33 cellular contexts compared by ENCODE assay signal in the genomic region with DNA sequence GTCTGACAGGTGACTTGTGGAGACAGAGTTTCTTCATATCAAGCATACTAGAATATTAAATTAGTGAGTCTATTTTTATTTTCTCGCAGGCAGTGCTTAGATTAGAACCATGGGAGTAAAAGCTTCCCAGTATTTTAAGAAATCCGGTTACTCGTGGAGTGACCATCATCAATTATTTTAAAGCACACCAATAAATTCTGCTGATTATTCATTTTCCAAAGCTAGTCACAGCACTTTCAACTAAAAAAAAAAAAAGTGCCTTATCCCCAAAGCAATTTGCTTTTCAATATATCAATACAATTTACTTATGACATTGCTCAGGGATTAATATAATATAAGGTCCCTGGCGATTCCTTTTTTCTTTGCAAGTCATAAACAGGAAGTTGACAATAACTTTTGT. TPM values are rescaled to one million over a fixed set of nuclear protein-coding genes. Genes with fewer than 3 reads are reported as not detected.
"Had no signal": no experiment of that assay in that cellular context is flagged by ENCODE, and none has a peak within 500 bp of the region (broad histone marks: within the 10 kb centered on the region; RNA-seq: fewer than 3 reads in every experiment).

No MANE protein-coding gene starts in this region.

- H3K4me1 Mint-ChIP-seq: stimulated activated effector memory CD8-positive, alpha-beta T cell treated with anti-CD3 and anti-CD28 coated beads, Interleukin-12 subunit alpha, Interleukin-12 subunit beta, amount 100 ng/mL, for 72 hours; stimulated activated memory B cell treated with anti-CD40 and anti-IgM and Interleukin-4, amounts not matched to agents 10 μg/mL and 1 μg/mL and 100 μg/mL, for 72 hours; stimulated activated naive B cell treated with anti-CD40 and anti-IgM and Interleukin-4, amounts not matched to agents 10 μg/mL and 1 μg/mL and 100 μg/mL, for 72 hours had no signal

- H3K4me3 ChIP-seq: stomach, suprapubic skin, thoracic aorta, thyroid gland, tibial artery, tibial nerve, transverse colon, upper lobe of left lung, upper lobe of right lung, uterus, vagina had no signal

- FAIRE-seq: urothelium cell line had no signal

- H3K4me3 Mint-ChIP-seq: stimulated activated effector memory CD8-positive, alpha-beta T cell treated with anti-CD3 and anti-CD28 coated beads, Interleukin-12 subunit alpha, Interleukin-12 subunit beta, amount 100 ng/mL, for 72 hours; stimulated activated memory B cell treated with anti-CD40 and anti-IgM and Interleukin-4, amounts not matched to agents 10 μg/mL and 1 μg/mL and 100 μg/mL, for 72 hours; stimulated activated naive B cell treated with anti-CD40 and anti-IgM and Interleukin-4, amounts not matched to agents 10 μg/mL and 1 μg/mL and 100 μg/mL, for 72 hours; stimulated activated naive CD8-positive, alpha-beta T cell treated with anti-CD3 and anti-CD28 coated beads, Interleukin-15, amount 100 ng/mL, for 72 hours; stimulated activated naive CD8-positive, alpha-beta T cell treated with anti-CD3 and anti-CD28 coated beads, Interleukin-15, Interleukin-2, amounts not matched to agents 100 ng/mL and 50 ng/mL, for 24 hours; type B pancreatic cell had no signal

- ATAC-seq: stimulated activated effector memory CD8-positive, alpha-beta T cell treated with anti-CD3 and anti-CD28 coated beads, Interleukin-12 subunit alpha, Interleukin-12 subunit beta, amount 100 ng/mL, for 72 hours; stimulated activated memory B cell treated with anti-CD40 and anti-IgM and Interleukin-4, amounts not matched to agents 10 μg/mL and 1 μg/mL and 100 μg/mL, for 72 hours; stimulated activated naive B cell treated with anti-CD40 and anti-IgM and Interleukin-4, amounts not matched to agents 10 μg/mL and 1 μg/mL and 100 μg/mL, for 72 hours; stimulated activated naive CD8-positive, alpha-beta T cell treated with anti-CD3 and anti-CD28 coated beads, Interleukin-15, amount 100 ng/mL, for 72 hours; stimulated activated naive CD8-positive, alpha-beta T cell treated with anti-CD3 and anti-CD28 coated beads, Interleukin-15, Interleukin-2, amounts not matched to agents 100 U/mL and 50 U/mL, for 24 hours; upper lobe of right lung had no signal

- H3K36me3 ChIP-seq: stomach, suprapubic skin, thoracic aorta, thyroid gland, tibial artery, tibial nerve, transverse colon, upper lobe of left lung, upper lobe of right lung, uterus, vagina had no signal

- H3K27me3 ChIP-seq: testis, thyroid gland, vagina had no signal

- H3K4me1 ChIP-seq: stomach, testis, tibial nerve, transverse colon, upper lobe of left lung, upper lobe of right lung, uterus, vagina had no signal

- H3K36me3 Mint-ChIP-seq: stimulated activated effector memory CD8-positive, alpha-beta T cell treated with anti-CD3 and anti-CD28 coated beads, Interleukin-12 subunit alpha, Interleukin-12 subunit beta, amount 100 ng/mL, for 72 hours; stimulated activated memory B cell treated with anti-CD40 and anti-IgM and Interleukin-4, amounts not matched to agents 10 μg/mL and 1 μg/mL and 100 μg/mL, for 72 hours; stimulated activated naive B cell treated with anti-CD40 and anti-IgM and Interleukin-4, amounts not matched to agents 10 μg/mL and 1 μg/mL and 100 μg/mL, for 72 hours; type B pancreatic cell had no signal

- H3K27ac Mint-ChIP-seq: stimulated activated effector memory CD8-positive, alpha-beta T cell treated with anti-CD3 and anti-CD28 coated beads, Interleukin-12 subunit alpha, Interleukin-12 subunit beta, amount 100 ng/mL, for 72 hours; stimulated activated memory B cell treated with anti-CD40 and anti-IgM and Interleukin-4, amounts not matched to agents 10 μg/mL and 1 μg/mL and 100 μg/mL, for 72 hours; stimulated activated naive B cell treated with anti-CD40 and anti-IgM and Interleukin-4, amounts not matched to agents 10 μg/mL and 1 μg/mL and 100 μg/mL, for 72 hours; stimulated activated naive CD8-positive, alpha-beta T cell treated with anti-CD3 and anti-CD28 coated beads, Interleukin-15, amount 100 ng/mL, for 72 hours; stimulated activated naive CD8-positive, alpha-beta T cell treated with anti-CD3 and anti-CD28 coated beads, Interleukin-15, Interleukin-2, amounts not matched to agents 100 ng/mL and 50 ng/mL, for 24 hours; type B pancreatic cell had no signal

- DNase-seq: stimulated activated CD4-positive, alpha-beta T cell treated with anti-CD3 and anti-CD28 coated beads, Interleukin-2, amount 100 ng/mL, for 48 hours; stimulated activated CD4-positive, alpha-beta T cell treated with anti-CD3 and anti-CD28 coated beads, Interleukin-4, amount 100 ng/mL, for 1 hour; stimulated activated CD4-positive, alpha-beta T cell treated with anti-CD3 and anti-CD28 coated beads, Interleukin-4, amount 100 ng/mL, for 24 hours; stimulated activated CD4-positive, alpha-beta T cell treated with anti-CD3 and anti-CD28 coated beads, Interleukin-4, amount 100 ng/mL, for 4 hours; stimulated activated CD8-positive, alpha-beta memory T cell treated with anti-CD3 and anti-CD28 coated beads, Interleukin-4, amount 100 ng/mL, for 48 hours; stimulated activated naive B cell treated with anti-CD40 and anti-IgM and Interleukin-4, amounts not matched to agents 10 μg/mL and 1 μg/mL and 100 μg/mL, for 72 hours; stimulated activated naive CD4-positive, alpha-beta T cell; stimulated activated naive CD4-positive, alpha-beta T cell treated with Interleukin-2 at 50 U/mL for 16 hours; stimulated activated naive CD8-positive, alpha-beta T cell treated with anti-CD3 and anti-CD28 coated beads, Interleukin-15, amount 100 ng/mL, for 72 hours; stimulated activated naive CD8-positive, alpha-beta T cell treated with anti-CD3 and anti-CD28 coated beads, Interleukin-15, Interleukin-2, amounts not matched to agents 100 U/mL and 50 U/mL, for 24 hours; stomach; substantia nigra; testis; thyroid gland; tibial artery; transverse colon; trophoblast cell; upper lobe of right lung; uterus had no signal

- H3K27ac ChIP-seq: stomach, suprapubic skin, testis, thoracic aorta, thyroid gland, tibial artery, tibial nerve, transverse colon, upper lobe of left lung, upper lobe of right lung, uterus, vagina had no signal

- H3K9me3 ChIP-seq: suprapubic skin, testis, thoracic aorta, thyroid gland, tibial artery, transverse colon, upper lobe of left lung, upper lobe of right lung, uterus, vagina had no signal

- H3K9me3 Mint-ChIP-seq: stimulated activated effector memory CD8-positive, alpha-beta T cell treated with anti-CD3 and anti-CD28 coated beads, Interleukin-12 subunit alpha, Interleukin-12 subunit beta, amount 100 ng/mL, for 72 hours; stimulated activated memory B cell treated with anti-CD40 and anti-IgM and Interleukin-4, amounts not matched to agents 10 μg/mL and 1 μg/mL and 100 μg/mL, for 72 hours; stimulated activated naive CD8-positive, alpha-beta T cell treated with anti-CD3 and anti-CD28 coated beads, Interleukin-15, Interleukin-2, amounts not matched to agents 100 ng/mL and 50 ng/mL, for 24 hours; type B pancreatic cell had no signal

RNA-seq across cellular contexts. Expression of a gene that starts 26.3 kb away (rescaled TPM):
- total RNA-seq: stomach, subcutaneous adipose tissue, temporal lobe, testis, thoracic aorta, thyroid gland, tibial nerve, transverse colon, upper lobe of left lung, upper lobe of right lung, ureter, urinary bladder, uterus, vagina had no signal
- polyA plus RNA-seq: stomach, urinary bladder had no signal
